In genomic region chr16:75043175-75043937, GRCh38 we compare ENCODE assay signal across 9 cellular contexts. TPM values are rescaled to one million over a fixed set of nuclear protein-coding genes. Genes with fewer than 3 reads are reported as not detected.
A peak's percentile ranks its signal among the peaks of the same experiment; 100 is the strongest.
DNase-seq lines count a peak whose midpoint lies in the region; ATAC-seq and TF ChIP-seq lines count a peak whose summit lies in the region.
"Had no signal": no experiment of that assay in that cellular context is flagged by ENCODE, and none has a peak within 500 bp of the region (broad histone marks: within the 10 kb centered on the region; RNA-seq: fewer than 3 reads in every experiment).

No MANE protein-coding gene starts in this region.

- ATAC-seq in GM19463 (IDR thresholded peaks at IDR 0.05; ENCODE audit: unreplicated experiment) (peak; percentile 79), IMR-90 (ENCODE audit: low read depth) (peak; percentile 32; the same call in 1 of the 2 replicates), esophagus mucosa (peak; percentile 61), HG02973 (IDR thresholded peaks at IDR 0.05; ENCODE audit: unreplicated experiment) (no peak), HG03108 (IDR thresholded peaks at IDR 0.05; ENCODE audit: unreplicated experiment) (no peak)

- H3K9me3 ChIP-seq in BLaER1 treated with 17β-estradiol and CSF1 and Interleukin-3, amounts not matched to agents 10 nM and 100 nM (replicated peaks in 1 of 11): peaks cover 4 to 57% (median 31%) of the 10 kb centered on the region in 11 experiments
- peaks cover 3% of the 10 kb centered on the region for H3K9me3 ChIP-seq in IMR-90 (ENCODE audit: control insufficient read depth, insufficient read depth, low read length)

- no peak for TF ChIP-seq POLR2A in IMR-90 (IDR thresholded peaks at IDR 0.05; ENCODE audit: low read depth, low read length)

- no TSS peak for BruUV-seq in IMR-90 (replicated peaks; lab: Mats Ljungman, UMichigan)

- H3K14ac ChIP-seq in IMR-90 (replicated peaks; ENCODE audit: low read depth, low read length): no peak overlapping the region

- TF ChIP-seq RAD21 in IMR-90 (IDR thresholded peaks at IDR 0.05; ENCODE audit: low read length): no peak

- peaks cover 3% of the 10 kb centered on the region; the same call in 1 of the 2 replicates for H3K9me1 ChIP-seq in IMR-90 (ENCODE audit: insufficient read depth, low read length)

- H3K9ac ChIP-seq in BLaER1 treated with 17β-estradiol and CSF1 and Interleukin-3, amounts not matched to agents 10 nM and 100 nM: peak overlapping the region in 5 of 11 experiments; percentile 10 to 42 (median 26); a peak in 6 of 22 replicates
- no peak overlapping the region for H3K9ac ChIP-seq in IMR-90 (ENCODE audit: low read depth, low read length)

- no peaks in the 10 kb centered on the region for H3K27me3 ChIP-seq in BLaER1 treated with 17β-estradiol and CSF1 and Interleukin-3, amounts not matched to agents 10 nM and 100 nM
- no peaks in the 10 kb centered on the region for H3K27me3 ChIP-seq in IMR-90 (ENCODE audit: control insufficient read depth, insufficient read depth, low read length)
- no peaks in the 10 kb centered on the region for H3K27me3 ChIP-seq in H7 (ENCODE audit: control insufficient read depth, insufficient read depth, low read length)

- no peak overlapping the region for H3K56ac ChIP-seq in IMR-90 (ENCODE audit: extremely low read depth, insufficient read depth, low read length)

- dilution Hi-C loops in IMR-90 (cut with HindIII; ENCODE audit: low sequenced_read_pairs, unreplicated experiment): no loop called here

- no peak overlapping the region for H2BK15ac ChIP-seq in IMR-90 (ENCODE audit: low read depth, low read length)

- peaks cover 39 to 63% of the 10 kb centered on the region in 2 experiments for H3K79me1 ChIP-seq in IMR-90 (ENCODE audit: low read depth in 1 of 2, low read length in 2 of 2)

- no peak overlapping the region for H2BK20ac ChIP-seq in IMR-90 (ENCODE audit: low read depth, low read length)

- peaks cover 34 to 54% (median 47%) of the 10 kb centered on the region in 10 experiments for H3K4me1 ChIP-seq in BLaER1 treated with 17β-estradiol and CSF1 and Interleukin-3, amounts not matched to agents 10 nM and 100 nM
- peaks cover 9% of the 10 kb centered on the region for H3K4me1 ChIP-seq in IMR-90 (ENCODE audit: control insufficient read depth, insufficient read depth, low read length)

- no peak overlapping the region for H2BK120ac ChIP-seq in IMR-90 (ENCODE audit: low read depth, low read length)

- intact Hi-C loops in IMR-90 (cut with micrococcal nuclease): no loop called here

- no CpG with 5 or more reads among the region's 2 CpGs for WGBS in IMR-90 (ENCODE audit: extremely low coverage in 2 of 2, insufficient read length in 1 of 2), 2 experiments

- no peak overlapping the region for H3K4me3 ChIP-seq in BLaER1 treated with 17β-estradiol and CSF1 and Interleukin-3, amounts not matched to agents 10 nM and 100 nM
- H3K4me3 ChIP-seq in IMR-90 (ENCODE audit: insufficient read depth, low read depth, low read length) (no peak overlapping the region), H7 (ENCODE audit: insufficient read depth, low read depth, low read length) (no peak overlapping the region)

- H3K4ac ChIP-seq in IMR-90 (ENCODE audit: low read depth, low read length): no peak overlapping the region

- peaks cover 0 to 94% (median 32%) of the 10 kb centered on the region in 11 experiments; a peak in 14 of 22 replicates for H4K20me1 ChIP-seq in BLaER1 treated with 17β-estradiol and CSF1 and Interleukin-3, amounts not matched to agents 10 nM and 100 nM
- peaks cover 43% of the 10 kb centered on the region for H4K20me1 ChIP-seq in IMR-90 (ENCODE audit: insufficient read depth, low read length)

- H4K5ac ChIP-seq in IMR-90 (ENCODE audit: low read depth, low read length): no peak overlapping the region

- in situ Hi-C loops in IMR-90 (cut with MboI; ENCODE audit: low sequenced_read_pairs): no loop called here

- H2AK5ac ChIP-seq in IMR-90 (ENCODE audit: low read depth, low read length): no peak overlapping the region

- peak overlapping the region; percentile 66 to 87 (median 76) for H3K4me2 ChIP-seq in BLaER1 treated with 17β-estradiol and CSF1 and Interleukin-3, amounts not matched to agents 10 nM and 100 nM
- no peak overlapping the region for H3K4me2 ChIP-seq in IMR-90 (ENCODE audit: low read depth, low read length)

- DNase-seq in IMR-90 (no peak), H7 (no peak)
- no peak for DNase-seq in activated effector memory CD4-positive, alpha-beta T cell treated with Interleukin-2 at 50 U/mL for 16 hours
- DNase-seq: islet precursor cell had no signal

- H2BK5ac ChIP-seq in IMR-90 (ENCODE audit: low read depth, low read length, poor library complexity, severe bottlenecking): no peak overlapping the region

- no peak overlapping the region for H3K18ac ChIP-seq in IMR-90 (ENCODE audit: low read depth, low read length)

- no peak overlapping the region for H2AFZ ChIP-seq in IMR-90 (replicated peaks; ENCODE audit: low read length, poor library complexity)

- POLR2A ChIA-PET in IMR-90 (lab: Charles Lee; ENCODE audit: unreplicated experiment): no interaction called here

- H3K23ac ChIP-seq in IMR-90 (ENCODE audit: low read depth, low read length): no peak overlapping the region

- H4K91ac ChIP-seq in IMR-90 (ENCODE audit: insufficient read depth, low read depth, low read length): no peak overlapping the region

- TF ChIP-seq CTCF in IMR-90 (conservative IDR thresholded peaks at IDR 0.05; ENCODE audit: low read depth, low read length): no peak

- peaks cover 0 to 68% (median 36%) of the 10 kb centered on the region in 11 experiments; a peak in 18 of 22 replicates for H3K36me3 ChIP-seq in BLaER1 treated with 17β-estradiol and CSF1 and Interleukin-3, amounts not matched to agents 10 nM and 100 nM
- H3K36me3 ChIP-seq in IMR-90 (ENCODE audit: control insufficient read depth, insufficient read depth, low read length): no peaks in the 10 kb centered on the region; the same call in 1 of the 2 replicates
- no peaks in the 10 kb centered on the region for H3K36me3 ChIP-seq in H7 (replicated peaks; ENCODE audit: control insufficient read depth, insufficient read depth, low read length)

- no peak overlapping the region for H2AK9ac ChIP-seq in IMR-90 (replicated peaks; ENCODE audit: low read depth, low read length, poor library complexity)

- peak overlapping the region; percentile 8 to 64 (median 54); a peak in 18 of 22 replicates for H3K27ac ChIP-seq in BLaER1 treated with 17β-estradiol and CSF1 and Interleukin-3, amounts not matched to agents 10 nM and 100 nM
- H3K27ac ChIP-seq in IMR-90 (ENCODE audit: insufficient read depth, low read length): no peak overlapping the region

- CTCF ChIA-PET in IMR-90 (lab: Yijun Ruan, JAX): interaction anchor here (1.3 kb wide), 1 partner anchor 31 kb away, joined by 3 read pairs; no protein-coding TSS in a partner anchor

- H4K8ac ChIP-seq in IMR-90 (ENCODE audit: low read depth in 2 of 2, low read length in 2 of 2): no peak overlapping the region

TF ChIP-seq in IMR-90, 13 proteins besides CTCF, POLR2A, EP300 and RAD21:
- TF ChIP-seq NFE2L2 (IDR thresholded peaks at IDR 0.05; ENCODE audit: low read depth, low read length) (no peak), CEBPB (IDR thresholded peaks at IDR 0.05; ENCODE audit: low read depth, low read length) (no peak), MAFK (IDR thresholded peaks at IDR 0.05; ENCODE audit: low read depth, low read length) (no peak), ELK1 (IDR thresholded peaks at IDR 0.05; ENCODE audit: borderline replicate concordance, low read depth, low read length) (no peak), SMC3 (IDR thresholded peaks at IDR 0.05; ENCODE audit: low read depth, low read length) (no peak), RCOR1 (IDR thresholded peaks at IDR 0.05; ENCODE audit: insufficient replicate concordance, low read length) (no peak), RFX5 (IDR thresholded peaks at IDR 0.05; ENCODE audit: low read depth, low read length) (no peak), BHLHE40 (IDR thresholded peaks at IDR 0.05; ENCODE audit: low read depth, low read length) (no peak), MAZ (IDR thresholded peaks at IDR 0.05; ENCODE audit: borderline replicate concordance, low read depth, low read length) (no peak), CHD1 (IDR thresholded peaks at IDR 0.05; ENCODE audit: low read depth, low read length) (no peak), MXI1 (IDR thresholded peaks at IDR 0.05; ENCODE audit: borderline replicate concordance, low read depth, low read length) (no peak)
- TF ChIP-seq, protein P1, sequence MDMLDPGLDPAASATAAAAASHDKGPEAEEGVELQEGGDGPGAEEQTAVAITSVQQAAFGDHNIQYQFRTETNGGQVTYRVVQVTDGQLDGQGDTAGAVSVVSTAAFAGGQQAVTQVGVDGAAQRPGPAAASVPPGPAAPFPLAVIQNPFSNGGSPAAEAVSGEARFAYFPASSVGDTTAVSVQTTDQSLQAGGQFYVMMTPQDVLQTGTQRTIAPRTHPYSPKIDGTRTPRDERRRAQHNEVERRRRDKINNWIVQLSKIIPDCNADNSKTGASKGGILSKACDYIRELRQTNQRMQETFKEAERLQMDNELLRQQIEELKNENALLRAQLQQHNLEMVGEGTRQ (IDR thresholded peaks at IDR 0.05; ENCODE audit: low read depth, low read length): no peak

RNA-seq across cellular contexts. Expression of gene ZNRF1, which starts 44.5 kb away (rescaled TPM):
- total RNA-seq in IMR-90 (2012; rRNA removed): 8.2 and 9.7 TPM in 2 replicates
- polyA plus RNA-seq in IMR-90 (2012; rRNA removed): 20.7 and 24.9 TPM in 2 replicates
- 20.3 and 39.9 TPM in 2 replicates for polyA plus RNA-seq in IMR-90 (2012; cell fraction: cytosol; rRNA removed)
- polyA plus RNA-seq in IMR-90 (2012; cell fraction: nucleus; rRNA removed; ENCODE audit: low replicate concordance): 46.3 and 57.6 TPM in 2 replicates
- total RNA-seq in esophagus mucosa: 42.5 TPM
- 37.3 and 44.7 TPM in 2 replicates for total RNA-seq in H7 (2014; rRNA removed; shearing (Covaris generic))

RNA-seq across cellular contexts. Expression of gene WDR59, which starts 58.4 kb away (rescaled TPM):
- 23.9 and 29.4 TPM in 2 replicates for total RNA-seq in IMR-90 (2012; rRNA removed)
- 37.5 and 44.6 TPM in 2 replicates for polyA plus RNA-seq in IMR-90 (2012; rRNA removed)
- 15.4 and 30.7 TPM in 2 replicates for polyA plus RNA-seq in IMR-90 (2012; cell fraction: cytosol; rRNA removed)
- polyA plus RNA-seq in IMR-90 (2012; cell fraction: nucleus; rRNA removed; ENCODE audit: low replicate concordance): 148 and 198 TPM in 2 replicates
- 38.3 TPM for total RNA-seq in esophagus mucosa
- total RNA-seq in H7 (2014; rRNA removed; shearing (Covaris generic)): 25.7 and 32.0 TPM in 2 replicates

Comparison
In these comparisons a context has a peak if more than half of its experiments do, and no peak if none do; other contexts are left out.
1. ATAC-seq: peak in GM19463 (single experiment), IMR-90 (single experiment) and esophagus mucosa (single experiment); none in HG02973 (single experiment) and HG03108 (single experiment).